1 cellular context compared by ENCODE assay signal in the genomic region with DNA sequence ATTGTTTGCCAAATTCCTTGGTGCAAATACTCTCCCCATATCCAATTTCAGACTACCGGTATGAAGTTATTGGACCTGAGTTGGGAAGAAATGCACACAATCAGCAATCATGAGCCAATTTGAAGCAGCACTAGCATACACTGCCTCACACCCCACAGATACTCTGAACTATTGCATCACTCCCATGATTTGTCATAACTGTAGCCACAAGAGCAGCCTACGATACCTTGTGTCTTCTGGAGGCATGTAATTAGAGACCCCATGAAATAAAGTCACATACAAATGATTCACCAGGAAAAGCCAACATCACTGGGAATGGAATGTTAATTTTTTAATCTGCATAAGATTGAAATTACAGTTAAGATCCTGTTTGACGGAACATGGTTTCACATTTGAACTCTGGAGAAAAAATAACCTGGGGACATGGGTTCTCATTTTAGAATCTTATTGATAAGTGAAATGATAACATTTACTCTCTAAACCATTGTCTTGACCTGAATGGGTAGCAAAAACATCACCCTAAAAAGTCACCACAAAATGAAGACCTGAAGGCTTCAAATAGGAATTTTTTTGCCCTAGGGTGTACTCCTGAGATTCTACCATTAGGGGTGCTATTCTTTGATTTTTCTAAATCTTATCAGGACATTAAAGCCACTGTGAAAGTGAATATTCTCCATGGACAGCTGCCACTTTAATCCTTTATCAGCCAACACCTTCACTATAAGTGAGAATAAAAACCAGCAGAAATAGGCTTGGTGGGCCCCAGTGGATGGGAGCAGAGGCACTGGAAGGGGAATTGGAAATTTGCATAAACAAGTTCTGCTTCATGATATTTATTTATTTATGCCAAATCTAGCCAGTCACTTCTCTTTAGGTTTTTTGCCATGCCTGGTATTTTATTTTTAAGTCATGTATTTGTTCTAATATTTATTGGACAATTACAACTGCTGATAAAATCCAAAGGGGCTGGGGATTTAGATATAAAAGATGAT.
A peak's percentile ranks its signal among the peaks of the same experiment; 100 is the strongest.
TF ChIP-seq lines count a peak whose summit lies in the region.

No MANE protein-coding gene starts in this region.

TF ChIP-seq in K562, 482 proteins besides CTCF, POLR2A, EP300 and RAD21 (continued from another document and continues in another):
- TF ChIP-seq, protein P1, sequence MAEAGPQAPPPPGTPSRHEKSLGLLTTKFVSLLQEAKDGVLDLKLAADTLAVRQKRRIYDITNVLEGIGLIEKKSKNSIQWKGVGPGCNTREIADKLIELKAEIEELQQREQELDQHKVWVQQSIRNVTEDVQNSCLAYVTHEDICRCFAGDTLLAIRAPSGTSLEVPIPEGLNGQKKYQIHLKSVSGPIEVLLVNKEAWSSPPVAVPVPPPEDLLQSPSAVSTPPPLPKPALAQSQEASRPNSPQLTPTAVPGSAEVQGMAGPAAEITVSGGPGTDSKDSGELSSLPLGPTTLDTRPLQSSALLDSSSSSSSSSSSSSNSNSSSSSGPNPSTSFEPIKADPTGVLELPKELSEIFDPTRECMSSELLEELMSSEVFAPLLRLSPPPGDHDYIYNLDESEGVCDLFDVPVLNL (CRISPR knock-in tag; IDR thresholded peaks at IDR 0.05; ENCODE audit: low read depth), result no peak
- TF ChIP-seq, protein P2, sequence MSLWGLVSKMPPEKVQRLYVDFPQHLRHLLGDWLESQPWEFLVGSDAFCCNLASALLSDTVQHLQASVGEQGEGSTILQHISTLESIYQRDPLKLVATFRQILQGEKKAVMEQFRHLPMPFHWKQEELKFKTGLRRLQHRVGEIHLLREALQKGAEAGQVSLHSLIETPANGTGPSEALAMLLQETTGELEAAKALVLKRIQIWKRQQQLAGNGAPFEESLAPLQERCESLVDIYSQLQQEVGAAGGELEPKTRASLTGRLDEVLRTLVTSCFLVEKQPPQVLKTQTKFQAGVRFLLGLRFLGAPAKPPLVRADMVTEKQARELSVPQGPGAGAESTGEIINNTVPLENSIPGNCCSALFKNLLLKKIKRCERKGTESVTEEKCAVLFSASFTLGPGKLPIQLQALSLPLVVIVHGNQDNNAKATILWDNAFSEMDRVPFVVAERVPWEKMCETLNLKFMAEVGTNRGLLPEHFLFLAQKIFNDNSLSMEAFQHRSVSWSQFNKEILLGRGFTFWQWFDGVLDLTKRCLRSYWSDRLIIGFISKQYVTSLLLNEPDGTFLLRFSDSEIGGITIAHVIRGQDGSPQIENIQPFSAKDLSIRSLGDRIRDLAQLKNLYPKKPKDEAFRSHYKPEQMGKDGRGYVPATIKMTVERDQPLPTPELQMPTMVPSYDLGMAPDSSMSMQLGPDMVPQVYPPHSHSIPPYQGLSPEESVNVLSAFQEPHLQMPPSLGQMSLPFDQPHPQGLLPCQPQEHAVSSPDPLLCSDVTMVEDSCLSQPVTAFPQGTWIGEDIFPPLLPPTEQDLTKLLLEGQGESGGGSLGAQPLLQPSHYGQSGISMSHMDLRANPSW (CRISPR knock-in tag; IDR thresholded peaks at IDR 0.05), result no peak
- TF ChIP-seq CHD4 (IDR thresholded peaks at IDR 0.05; ENCODE audit: insufficient read depth, insufficient replicate concordance, low read depth, low read length, poor library complexity, severe bottlenecking) (no peak), TSC22D4 (tag; IDR thresholded peaks at IDR 0.05) (no peak), BRD4 (IDR thresholded peaks at IDR 0.05) (no peak), HDGF (IDR thresholded peaks at IDR 0.05) (no peak), FOXJ2 (tag; IDR thresholded peaks at IDR 0.05) (no peak), HDAC2 (IDR thresholded peaks at IDR 0.05) (no peak), FOSL1 (tag; conservative IDR thresholded peaks at IDR 0.05) (peak; percentile 75), TARDBP (IDR thresholded peaks at IDR 0.05) (no peak), POLR2AphosphoS5 (IDR thresholded peaks at IDR 0.05; ENCODE audit: control insufficient read depth, insufficient read depth, low read depth, low read length) (no peak), SP1 (CRISPR knock-in tag; IDR thresholded peaks at IDR 0.05) (no peak), IFI16 (CRISPR knock-in tag; IDR thresholded peaks at IDR 0.05) (no peak), MYC (IDR thresholded peaks at IDR 0.05; ENCODE audit: low read depth, low read length) (0 out of 2 replicates have a peak, but pooled peaks have one; percentile 30), MYC (CRISPR knock-in tag; IDR thresholded peaks at IDR 0.05; ENCODE audit: borderline replicate concordance, low read depth) (no peak), TBP (optimal IDR thresholded peaks at IDR 0.05; ENCODE audit: low read depth, low read length) (no peak), ZC3H8 (IDR thresholded peaks at IDR 0.05) (no peak), DDX20 (tag; IDR thresholded peaks at IDR 0.05; ENCODE audit: low read depth) (peak; percentile 33; the same call in 1 of the 2 replicates), NFIC (IDR thresholded peaks at IDR 0.05) (no peak), C11orf30 (IDR thresholded peaks at IDR 0.05; ENCODE audit: low read depth) (peak; percentile 43; the same call in 1 of the 2 replicates), ZNF354B (CRISPR knock-in tag; IDR thresholded peaks at IDR 0.05) (no peak), PHF21A (IDR thresholded peaks at IDR 0.05; ENCODE audit: borderline replicate concordance, low read depth) (no peak), HDAC6 (IDR thresholded peaks at IDR 0.05; ENCODE audit: low read depth, low read length) (no peak), FOXK1 (CRISPR knock-in tag; IDR thresholded peaks at IDR 0.05; ENCODE audit: borderline replicate concordance) (no peak), ZNF217 (CRISPR knock-in tag; IDR thresholded peaks at IDR 0.05) (no peak), DPF2 (IDR thresholded peaks at IDR 0.05) (peak; percentile 57), TOE1 (IDR thresholded peaks at IDR 0.05; ENCODE audit: borderline replicate concordance) (peak; percentile 18; the same call in 1 of the 2 replicates), TOE1 (CRISPR knock-in tag; IDR thresholded peaks at IDR 0.05; ENCODE audit: borderline replicate concordance, low read depth) (no peak), KAT8 (IDR thresholded peaks at IDR 0.05; ENCODE audit: low read depth) (no peak), ZNF146 (CRISPR knock-in tag; IDR thresholded peaks at IDR 0.05; ENCODE audit: unreplicated experiment) (no peak), GTF2E2 (tag; IDR thresholded peaks at IDR 0.05) (no peak), CBX1 (IDR thresholded peaks at IDR 0.05; ENCODE audit: low read depth) (no peak)
- TF ChIP-seq, protein P3, sequence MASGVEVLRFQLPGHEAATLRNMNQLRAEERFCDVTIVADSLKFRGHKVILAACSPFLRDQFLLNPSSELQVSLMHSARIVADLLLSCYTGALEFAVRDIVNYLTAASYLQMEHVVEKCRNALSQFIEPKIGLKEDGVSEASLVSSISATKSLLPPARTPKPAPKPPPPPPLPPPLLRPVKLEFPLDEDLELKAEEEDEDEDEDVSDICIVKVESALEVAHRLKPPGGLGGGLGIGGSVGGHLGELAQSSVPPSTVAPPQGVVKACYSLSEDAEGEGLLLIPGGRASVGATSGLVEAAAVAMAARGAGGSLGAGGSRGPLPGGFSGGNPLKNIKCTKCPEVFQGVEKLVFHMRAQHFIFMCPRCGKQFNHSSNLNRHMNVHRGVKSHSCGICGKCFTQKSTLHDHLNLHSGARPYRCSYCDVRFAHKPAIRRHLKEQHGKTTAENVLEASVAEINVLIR (CRISPR knock-in tag; IDR thresholded peaks at IDR 0.05), result peak; percentile 22; the same call in 1 of the 2 replicates
- TF ChIP-seq, protein P4, sequence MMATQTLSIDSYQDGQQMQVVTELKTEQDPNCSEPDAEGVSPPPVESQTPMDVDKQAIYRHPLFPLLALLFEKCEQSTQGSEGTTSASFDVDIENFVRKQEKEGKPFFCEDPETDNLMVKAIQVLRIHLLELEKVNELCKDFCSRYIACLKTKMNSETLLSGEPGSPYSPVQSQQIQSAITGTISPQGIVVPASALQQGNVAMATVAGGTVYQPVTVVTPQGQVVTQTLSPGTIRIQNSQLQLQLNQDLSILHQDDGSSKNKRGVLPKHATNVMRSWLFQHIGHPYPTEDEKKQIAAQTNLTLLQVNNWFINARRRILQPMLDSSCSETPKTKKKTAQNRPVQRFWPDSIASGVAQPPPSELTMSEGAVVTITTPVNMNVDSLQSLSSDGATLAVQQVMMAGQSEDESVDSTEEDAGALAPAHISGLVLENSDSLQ (IDR thresholded peaks at IDR 0.05), result no peak
- TF ChIP-seq, protein P5, sequence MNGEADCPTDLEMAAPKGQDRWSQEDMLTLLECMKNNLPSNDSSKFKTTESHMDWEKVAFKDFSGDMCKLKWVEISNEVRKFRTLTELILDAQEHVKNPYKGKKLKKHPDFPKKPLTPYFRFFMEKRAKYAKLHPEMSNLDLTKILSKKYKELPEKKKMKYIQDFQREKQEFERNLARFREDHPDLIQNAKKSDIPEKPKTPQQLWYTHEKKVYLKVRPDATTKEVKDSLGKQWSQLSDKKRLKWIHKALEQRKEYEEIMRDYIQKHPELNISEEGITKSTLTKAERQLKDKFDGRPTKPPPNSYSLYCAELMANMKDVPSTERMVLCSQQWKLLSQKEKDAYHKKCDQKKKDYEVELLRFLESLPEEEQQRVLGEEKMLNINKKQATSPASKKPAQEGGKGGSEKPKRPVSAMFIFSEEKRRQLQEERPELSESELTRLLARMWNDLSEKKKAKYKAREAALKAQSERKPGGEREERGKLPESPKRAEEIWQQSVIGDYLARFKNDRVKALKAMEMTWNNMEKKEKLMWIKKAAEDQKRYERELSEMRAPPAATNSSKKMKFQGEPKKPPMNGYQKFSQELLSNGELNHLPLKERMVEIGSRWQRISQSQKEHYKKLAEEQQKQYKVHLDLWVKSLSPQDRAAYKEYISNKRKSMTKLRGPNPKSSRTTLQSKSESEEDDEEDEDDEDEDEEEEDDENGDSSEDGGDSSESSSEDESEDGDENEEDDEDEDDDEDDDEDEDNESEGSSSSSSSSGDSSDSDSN (IDR thresholded peaks at IDR 0.05; ENCODE audit: borderline replicate concordance in 1 of 2, low read depth in 2 of 2, low read length in 2 of 2), result no peak
- TF ChIP-seq, protein P6, sequence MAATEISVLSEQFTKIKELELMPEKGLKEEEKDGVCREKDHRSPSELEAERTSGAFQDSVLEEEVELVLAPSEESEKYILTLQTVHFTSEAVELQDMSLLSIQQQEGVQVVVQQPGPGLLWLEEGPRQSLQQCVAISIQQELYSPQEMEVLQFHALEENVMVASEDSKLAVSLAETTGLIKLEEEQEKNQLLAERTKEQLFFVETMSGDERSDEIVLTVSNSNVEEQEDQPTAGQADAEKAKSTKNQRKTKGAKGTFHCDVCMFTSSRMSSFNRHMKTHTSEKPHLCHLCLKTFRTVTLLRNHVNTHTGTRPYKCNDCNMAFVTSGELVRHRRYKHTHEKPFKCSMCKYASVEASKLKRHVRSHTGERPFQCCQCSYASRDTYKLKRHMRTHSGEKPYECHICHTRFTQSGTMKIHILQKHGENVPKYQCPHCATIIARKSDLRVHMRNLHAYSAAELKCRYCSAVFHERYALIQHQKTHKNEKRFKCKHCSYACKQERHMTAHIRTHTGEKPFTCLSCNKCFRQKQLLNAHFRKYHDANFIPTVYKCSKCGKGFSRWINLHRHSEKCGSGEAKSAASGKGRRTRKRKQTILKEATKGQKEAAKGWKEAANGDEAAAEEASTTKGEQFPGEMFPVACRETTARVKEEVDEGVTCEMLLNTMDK (IDR thresholded peaks at IDR 0.05; ENCODE audit: borderline replicate concordance, insufficient read depth, low read depth, low read length, poor library complexity, severe bottlenecking), result no peak
- TF ChIP-seq, protein P7, sequence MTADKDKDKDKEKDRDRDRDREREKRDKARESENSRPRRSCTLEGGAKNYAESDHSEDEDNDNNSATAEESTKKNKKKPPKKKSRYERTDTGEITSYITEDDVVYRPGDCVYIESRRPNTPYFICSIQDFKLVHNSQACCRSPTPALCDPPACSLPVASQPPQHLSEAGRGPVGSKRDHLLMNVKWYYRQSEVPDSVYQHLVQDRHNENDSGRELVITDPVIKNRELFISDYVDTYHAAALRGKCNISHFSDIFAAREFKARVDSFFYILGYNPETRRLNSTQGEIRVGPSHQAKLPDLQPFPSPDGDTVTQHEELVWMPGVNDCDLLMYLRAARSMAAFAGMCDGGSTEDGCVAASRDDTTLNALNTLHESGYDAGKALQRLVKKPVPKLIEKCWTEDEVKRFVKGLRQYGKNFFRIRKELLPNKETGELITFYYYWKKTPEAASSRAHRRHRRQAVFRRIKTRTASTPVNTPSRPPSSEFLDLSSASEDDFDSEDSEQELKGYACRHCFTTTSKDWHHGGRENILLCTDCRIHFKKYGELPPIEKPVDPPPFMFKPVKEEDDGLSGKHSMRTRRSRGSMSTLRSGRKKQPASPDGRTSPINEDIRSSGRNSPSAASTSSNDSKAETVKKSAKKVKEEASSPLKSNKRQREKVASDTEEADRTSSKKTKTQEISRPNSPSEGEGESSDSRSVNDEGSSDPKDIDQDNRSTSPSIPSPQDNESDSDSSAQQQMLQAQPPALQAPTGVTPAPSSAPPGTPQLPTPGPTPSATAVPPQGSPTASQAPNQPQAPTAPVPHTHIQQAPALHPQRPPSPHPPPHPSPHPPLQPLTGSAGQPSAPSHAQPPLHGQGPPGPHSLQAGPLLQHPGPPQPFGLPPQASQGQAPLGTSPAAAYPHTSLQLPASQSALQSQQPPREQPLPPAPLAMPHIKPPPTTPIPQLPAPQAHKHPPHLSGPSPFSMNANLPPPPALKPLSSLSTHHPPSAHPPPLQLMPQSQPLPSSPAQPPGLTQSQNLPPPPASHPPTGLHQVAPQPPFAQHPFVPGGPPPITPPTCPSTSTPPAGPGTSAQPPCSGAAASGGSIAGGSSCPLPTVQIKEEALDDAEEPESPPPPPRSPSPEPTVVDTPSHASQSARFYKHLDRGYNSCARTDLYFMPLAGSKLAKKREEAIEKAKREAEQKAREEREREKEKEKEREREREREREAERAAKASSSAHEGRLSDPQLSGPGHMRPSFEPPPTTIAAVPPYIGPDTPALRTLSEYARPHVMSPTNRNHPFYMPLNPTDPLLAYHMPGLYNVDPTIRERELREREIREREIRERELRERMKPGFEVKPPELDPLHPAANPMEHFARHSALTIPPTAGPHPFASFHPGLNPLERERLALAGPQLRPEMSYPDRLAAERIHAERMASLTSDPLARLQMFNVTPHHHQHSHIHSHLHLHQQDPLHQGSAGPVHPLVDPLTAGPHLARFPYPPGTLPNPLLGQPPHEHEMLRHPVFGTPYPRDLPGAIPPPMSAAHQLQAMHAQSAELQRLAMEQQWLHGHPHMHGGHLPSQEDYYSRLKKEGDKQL (CRISPR knock-in tag; IDR thresholded peaks at IDR 0.05; ENCODE audit: borderline replicate concordance), result no peak
- TF ChIP-seq, protein P8, sequence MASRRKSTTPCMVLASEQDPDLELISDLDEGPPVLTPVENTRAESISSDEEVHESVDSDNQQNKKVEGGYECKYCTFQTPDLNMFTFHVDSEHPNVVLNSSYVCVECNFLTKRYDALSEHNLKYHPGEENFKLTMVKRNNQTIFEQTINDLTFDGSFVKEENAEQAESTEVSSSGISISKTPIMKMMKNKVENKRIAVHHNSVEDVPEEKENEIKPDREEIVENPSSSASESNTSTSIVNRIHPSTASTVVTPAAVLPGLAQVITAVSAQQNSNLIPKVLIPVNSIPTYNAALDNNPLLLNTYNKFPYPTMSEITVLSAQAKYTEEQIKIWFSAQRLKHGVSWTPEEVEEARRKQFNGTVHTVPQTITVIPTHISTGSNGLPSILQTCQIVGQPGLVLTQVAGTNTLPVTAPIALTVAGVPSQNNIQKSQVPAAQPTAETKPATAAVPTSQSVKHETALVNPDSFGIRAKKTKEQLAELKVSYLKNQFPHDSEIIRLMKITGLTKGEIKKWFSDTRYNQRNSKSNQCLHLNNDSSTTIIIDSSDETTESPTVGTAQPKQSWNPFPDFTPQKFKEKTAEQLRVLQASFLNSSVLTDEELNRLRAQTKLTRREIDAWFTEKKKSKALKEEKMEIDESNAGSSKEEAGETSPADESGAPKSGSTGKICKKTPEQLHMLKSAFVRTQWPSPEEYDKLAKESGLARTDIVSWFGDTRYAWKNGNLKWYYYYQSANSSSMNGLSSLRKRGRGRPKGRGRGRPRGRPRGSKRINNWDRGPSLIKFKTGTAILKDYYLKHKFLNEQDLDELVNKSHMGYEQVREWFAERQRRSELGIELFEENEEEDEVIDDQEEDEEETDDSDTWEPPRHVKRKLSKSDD (conservative IDR thresholded peaks at IDR 0.05; ENCODE audit: low read length), result no peak
